8 cellular contexts compared by ENCODE assay signal in the genomic region with DNA sequence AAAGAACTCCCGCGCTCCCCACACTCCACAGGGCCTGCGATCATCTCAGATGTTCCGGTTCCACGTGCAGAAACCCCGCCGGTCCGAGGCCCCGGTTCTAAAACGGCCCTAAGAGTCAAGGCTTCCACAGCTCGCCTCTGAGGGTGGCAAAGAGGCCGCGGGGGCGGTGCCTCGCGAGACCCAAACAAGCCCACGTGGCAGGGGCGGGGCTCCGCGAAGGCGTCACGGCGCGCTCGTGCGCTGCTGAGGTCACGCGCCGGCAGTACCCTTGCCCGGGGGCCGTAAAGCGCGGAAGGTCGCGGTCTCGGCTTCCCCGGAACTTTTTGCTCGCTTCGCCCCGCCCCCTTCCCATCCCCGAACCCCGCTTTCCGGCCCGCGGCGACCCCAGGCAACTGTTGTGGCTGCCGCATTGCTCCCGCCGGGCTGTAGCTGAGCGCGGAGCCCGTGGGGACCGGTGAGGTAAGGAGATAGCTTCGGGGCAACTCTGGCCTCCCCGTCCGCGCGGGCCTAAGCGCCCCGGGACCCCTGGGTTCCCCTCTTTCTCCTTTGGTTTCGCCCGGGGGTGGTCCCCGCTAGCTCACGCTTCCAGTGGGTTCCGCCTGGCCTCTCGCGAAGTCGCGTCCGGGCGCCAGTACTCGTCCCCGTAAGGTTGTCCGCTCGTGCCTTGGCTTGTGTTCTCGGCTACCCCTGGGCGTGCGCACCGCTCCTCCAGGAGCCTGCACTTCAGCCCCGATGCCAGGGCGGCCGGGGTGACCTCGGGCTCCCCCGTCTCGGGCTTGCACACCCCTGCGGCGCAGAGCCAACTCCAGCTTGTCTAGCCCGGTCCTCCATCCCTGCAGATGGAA. TPM values are rescaled to one million over a fixed set of nuclear protein-coding genes. Genes with fewer than 3 reads are reported as not detected.
A peak's percentile ranks its signal among the peaks of the same experiment; 100 is the strongest.
DNase-seq lines count a peak whose midpoint lies in the region; ATAC-seq and TF ChIP-seq lines count a peak whose summit lies in the region.
"Not testable (repeated sequence)": the region's sequence is repeated elsewhere in the genome, so short reads cannot be mapped to it uniquely, and the experiment has no call there.

A gene (plus strand): TSS at position 351 of the 845 bp plus-strand sequence. CDS start 6,161 bp downstream, outside the sequence.

- not testable (repeated sequence) for H3K4me1 ChIP-seq in upper lobe of left lung

- H3K27ac Mint-ChIP-seq in T-helper 17 cell (peak within 1 kb of the TSS; percentile 86), progenitor cell of endocrine pancreas (peak within 1 kb of the TSS; percentile 86)

- peak; percentile 61 for ATAC-seq in GM18499 (IDR thresholded peaks at IDR 0.05; ENCODE audit: insufficient read depth, unreplicated experiment)
- ATAC-seq in HG02938 (IDR thresholded peaks at IDR 0.05; ENCODE audit: unreplicated experiment): peak; percentile 91
- peak; percentile 95 for ATAC-seq in T-helper 17 cell
- peak; percentile 99 for ATAC-seq in left ventricle myocardium superior
- peak; percentile 98 to 99 for ATAC-seq in upper lobe of left lung (ENCODE audit: low FRiP score in 2 of 2)

- not testable (repeated sequence) for H3K9me3 ChIP-seq in T-helper 17 cell (ENCODE audit: control insufficient read depth, low read length, poor library complexity, severe bottlenecking); upper lobe of left lung

- not testable (repeated sequence) for H3K36me3 Mint-ChIP-seq in T-helper 17 cell (ENCODE audit: low read depth); progenitor cell of endocrine pancreas (ENCODE audit: insufficient read depth)

- WGBS in upper lobe of left lung, 2 donors: 0% methylated on average over 17 of the region's 88 CpGs; no CpG with 5 or more reads in 1 of the 2 donors

- peak within 1 kb of the TSS; percentile 71 to 84 (median 76) for H3K27ac ChIP-seq in upper lobe of left lung

- TF ChIP-seq EP300 in upper lobe of left lung (IDR thresholded peaks at IDR 0.05): not testable (repeated sequence)

- H3K9me3 Mint-ChIP-seq in progenitor cell of endocrine pancreas (ENCODE audit: low read depth): not testable (repeated sequence)

- DNase-seq in NCI-H1694 treated with DMSO at 0.1 percent for 48 hours (lab: John Stamatoyannopoulos, UW) (peak; percentile 52), T-helper 17 cell (peak; percentile 87 to 94 (median 89)), amygdala (lab: John Stamatoyannopoulos, UW) (peak; percentile 14 to 94 (median 80)), left ventricle myocardium superior (peak; percentile 99), progenitor cell of endocrine pancreas (ENCODE audit: low spot score, unreplicated experiment) (peak; percentile 87), upper lobe of left lung (peak; percentile 95 to 99)

- peak within 1 kb of the TSS; percentile 66 to 91 (median 72) for H3K4me3 ChIP-seq in upper lobe of left lung

- H3K36me3 ChIP-seq in upper lobe of left lung: not testable (repeated sequence)

- H3K4me1 Mint-ChIP-seq in T-helper 17 cell: peaks cover 22% of the 10 kb centered on the region
- not testable (repeated sequence) for H3K4me1 Mint-ChIP-seq in progenitor cell of endocrine pancreas (ENCODE audit: low read depth)

- H3K27me3 ChIP-seq in upper lobe of left lung: not testable (repeated sequence)

- peak in 1 of 4 donors; percentile 52 for TF ChIP-seq POLR2A in upper lobe of left lung (IDR thresholded peaks at IDR 0.05)

- H3K4me3 Mint-ChIP-seq in T-helper 17 cell (peak within 1 kb of the TSS; percentile 90), progenitor cell of endocrine pancreas (ENCODE audit: low read depth) (peak within 1 kb of the TSS; percentile 80)

- not testable (repeated sequence) for H3K27me3 Mint-ChIP-seq in T-helper 17 cell, progenitor cell of endocrine pancreas

- intact Hi-C loops in left ventricle myocardium superior (cut with micrococcal nuclease): not testable (repeated sequence)

- not testable (repeated sequence) for TF ChIP-seq CTCF in progenitor cell of endocrine pancreas (IDR thresholded peaks at IDR 0.05; ENCODE audit: unreplicated experiment); upper lobe of left lung (IDR thresholded peaks at IDR 0.05)

RNA-seq across cellular contexts. Expression of the gene that starts here (rescaled TPM):
- total RNA-seq in T-helper 17 cell (10 to 100 TPM; 35.0 to 35.6 TPM), left ventricle myocardium superior (19.3 TPM), progenitor cell of endocrine pancreas (26.4 and 28.4 TPM in 2 replicates), upper lobe of left lung (10 to 100 TPM; 15.2 to 46.1 (median 21.9) TPM)

Comparison
In these comparisons a context has a peak if more than half of its experiments do, and no peak if none do; other contexts are left out.
1. Peak in every context shown above with its lines: DNase-seq, ATAC-seq, H3K4me3 ChIP-seq and H3K27ac ChIP-seq.